ENCODE assay signal across 8 cellular contexts in the genomic region with DNA sequence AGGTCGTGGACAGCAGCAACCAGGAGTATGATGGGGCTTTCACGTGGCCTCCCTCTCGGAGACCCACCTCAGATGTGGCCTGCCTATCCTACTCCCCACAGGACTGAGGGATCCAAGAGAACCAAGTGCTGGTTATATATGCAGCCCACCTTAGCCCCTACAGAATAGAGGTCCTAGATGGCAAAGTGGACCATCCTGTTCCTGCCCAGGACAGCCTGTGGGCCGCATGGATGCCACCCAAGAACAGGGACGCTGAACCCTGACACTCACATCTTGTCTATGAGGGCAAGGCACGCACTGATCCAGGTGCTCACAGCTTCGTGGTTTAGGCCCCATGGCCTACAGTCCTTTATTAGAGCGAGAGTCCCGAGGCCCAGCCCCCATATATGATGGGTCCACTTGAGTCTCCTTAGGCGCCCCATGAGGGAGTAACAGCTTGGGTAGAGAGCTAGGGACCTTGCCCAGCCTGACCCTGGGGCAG. TPM values are rescaled to one million over a fixed set of nuclear protein-coding genes. Genes with fewer than 3 reads are reported as not detected.
DNase-seq lines count a peak whose midpoint lies in the region; ATAC-seq and TF ChIP-seq lines count a peak whose summit lies in the region.

No MANE protein-coding gene starts in this region.

- no peaks in the 10 kb centered on the region for H3K27me3 Mint-ChIP-seq in Caco-2 (ENCODE audit: insufficient read depth, unreplicated experiment)
- H3K27me3 Mint-ChIP-seq in effector memory CD8-positive, alpha-beta T cell, result no peaks in the 10 kb centered on the region

- H3K4me3 Mint-ChIP-seq in Caco-2 (ENCODE audit: unreplicated experiment), result peak overlapping the region; percentile 50
- H3K4me3 Mint-ChIP-seq in effector memory CD8-positive, alpha-beta T cell, result peak overlapping the region; percentile 74 to 79

- 79 to 89% (median 84%) methylated on average over 10 of the region's 10 CpGs for WGBS in psoas muscle, 3 donors

- H3K4me3 ChIP-seq in Caco-2 (ENCODE audit: low read depth, low read length) (no peak overlapping the region), LNCaP clone FGC (ENCODE audit: low read depth, low read length) (peak overlapping the region; percentile 87), psoas muscle (no peak overlapping the region)

- TF ChIP-seq CTCF in Caco-2 (IDR thresholded peaks at IDR 0.05; ENCODE audit: insufficient read depth in 1 of 2, low read depth in 1 of 2, low read length in 1 of 2, severe bottlenecking in 1 of 2, unreplicated experiment in 1 of 2) (no peak), LNCaP clone FGC (IDR thresholded peaks at IDR 0.05; ENCODE audit: control insufficient read depth, extremely low read depth, insufficient read depth) (no peak), psoas muscle (IDR thresholded peaks at IDR 0.05) (no peak)

- peaks cover 3% of the 10 kb centered on the region; the same call in 1 of the 2 replicates for H3K9me3 ChIP-seq in Caco-2
- H3K9me3 ChIP-seq in psoas muscle, result no peaks in the 10 kb centered on the region

- POLR2A ChIA-PET in Caco-2 (lab: Charles Lee), result no interaction called here

- peaks cover 3% of the 10 kb centered on the region; the same call in 1 of the 2 replicates for H3K36me3 ChIP-seq in Caco-2 (ENCODE audit: control insufficient read depth, insufficient read depth, low read length)
- peaks cover 0 to 20% of the 10 kb centered on the region in 2 donors for H3K36me3 ChIP-seq in psoas muscle (ENCODE audit: insufficient read depth in 1 of 2, low read depth in 1 of 2)

- no peaks in the 10 kb centered on the region for H3K27me3 ChIP-seq in Caco-2 (replicated peaks; ENCODE audit: control insufficient read depth, insufficient read depth, low read length)
- no peaks in the 10 kb centered on the region for H3K27me3 ChIP-seq in psoas muscle (ENCODE audit: insufficient read depth in 3 of 3, low read length in 2 of 3)

- DNase-seq in Caco-2 (no peak), LNCaP clone FGC (ENCODE audit: low read depth) (no peak), psoas muscle (no peak), head of caudate nucleus (no peak), NCI-H748 treated with DMSO at 0.1 percent for 48 hours (lab: John Stamatoyannopoulos, UW) (no peak), hippocampal formation (lab: John Stamatoyannopoulos, UW) (no peak), NCI-H2227 (lab: John Stamatoyannopoulos, UW; ENCODE audit: unreplicated experiment) (no peak)
- DNase-seq in effector memory CD8-positive, alpha-beta T cell, result no peak

- peaks cover 2% of the 10 kb centered on the region for H3K9me3 Mint-ChIP-seq in Caco-2 (ENCODE audit: unreplicated experiment)
- no peaks in the 10 kb centered on the region for H3K9me3 Mint-ChIP-seq in effector memory CD8-positive, alpha-beta T cell

- H3K27ac ChIP-seq in psoas muscle, result peak overlapping the region; percentile 71

- intact Hi-C loops in Caco-2 (cut with micrococcal nuclease; ENCODE audit: unreplicated experiment) (no loop called here), psoas muscle (cut with DNase I) (no loop called here), head of caudate nucleus (cut with DNase I) (no loop called here)

- peaks cover 12% of the 10 kb centered on the region for H3K4me1 Mint-ChIP-seq in Caco-2 (ENCODE audit: low read depth, unreplicated experiment)
- peaks cover 19 to 23% of the 10 kb centered on the region in 2 donors for H3K4me1 Mint-ChIP-seq in effector memory CD8-positive, alpha-beta T cell (ENCODE audit: low read depth in 2 of 2)

- peaks cover 49% of the 10 kb centered on the region for H3K36me3 Mint-ChIP-seq in Caco-2 (ENCODE audit: insufficient read depth, unreplicated experiment)
- H3K36me3 Mint-ChIP-seq in effector memory CD8-positive, alpha-beta T cell (ENCODE audit: insufficient read depth), result peaks cover 13% of the 10 kb centered on the region

- H3K27ac Mint-ChIP-seq in Caco-2 (ENCODE audit: unreplicated experiment), result no peak overlapping the region
- H3K27ac Mint-ChIP-seq in effector memory CD8-positive, alpha-beta T cell, result peak overlapping the region; percentile 66 to 68

- H3K4me1 ChIP-seq in Caco-2, result peaks cover 2% of the 10 kb centered on the region
- H3K4me1 ChIP-seq in psoas muscle, result peaks cover 20% of the 10 kb centered on the region

- BruUV-seq in Caco-2 (replicated peaks; lab: Mats Ljungman, UMichigan), result no TSS peak

- CTCF ChIA-PET in Caco-2 (lab: Charles Lee), result interaction anchor here (1.2 kb wide), 1 partner anchor 31 kb away, joined by 3 read pairs; a partner anchor contains a TSS

- ATAC-seq in effector memory CD8-positive, alpha-beta T cell (replicated peaks), result no peak
- peak in 2 of 4 donors; percentile 1 to 11 for ATAC-seq in psoas muscle

RNA-seq across cellular contexts. Expression of a gene that starts 1.5 kb away (rescaled TPM):
- total RNA-seq in Caco-2 (2022) (10.3 and 12.5 TPM in 2 replicates), psoas muscle (1 to 10 TPM; 3.1 to 6.6 (median 4.0) TPM)
- polyA plus RNA-seq in psoas muscle, result 10 to 100 TPM in 2 of 3 donors, 1 to 10 TPM in 1; 6.1 to 11.0 (median 10.6) TPM

RNA-seq across cellular contexts. Expression of a gene that starts 6.4 kb away (rescaled TPM):
- total RNA-seq in Caco-2 (2022), result 14.6 and 14.8 TPM in 2 replicates
- 10 to 100 TPM in 1 of 4 donors, 1 to 10 TPM in 3; 7.7 to 13.0 (median 9.9) TPM for total RNA-seq in psoas muscle
- polyA plus RNA-seq in psoas muscle, result 10 to 100 TPM in 1 of 3 donors, 1 to 10 TPM in 2; 6.2 to 12.5 (median 8.5) TPM

RNA-seq across cellular contexts. Expression of a gene that starts 30.6 kb away (rescaled TPM):
- total RNA-seq in Caco-2 (2022), result 837 and 863 TPM in 2 replicates
- 100 to 1,000 TPM; 165 to 212 (median 197) TPM for total RNA-seq in psoas muscle
- polyA plus RNA-seq in psoas muscle, result 100 to 1,000 TPM; 141 to 154 (median 147) TPM

RNA-seq across cellular contexts. Expression of a gene that starts 37.1 kb away (rescaled TPM):
- total RNA-seq in Caco-2 (2022), result 8.6 and 9.7 TPM in 2 replicates
- 1 to 10 TPM; 3.5 to 8.1 (median 4.9) TPM for total RNA-seq in psoas muscle
- polyA plus RNA-seq in psoas muscle, result 1 to 10 TPM; 4.6 to 8.7 (median 6.3) TPM

RNA-seq across cellular contexts. Expression of a gene that starts 41.7 kb away (rescaled TPM):
- total RNA-seq in Caco-2 (2022) (110 and 112 TPM in 2 replicates), psoas muscle (100 to 1,000 TPM in 2 of 4 donors, 10 to 100 TPM in 2; 96.5 to 126 (median 103) TPM)
- polyA plus RNA-seq in psoas muscle, result 100 to 1,000 TPM; 149 to 184 (median 157) TPM
